ENCODE assay signal across 1 cellular context in genomic region chr7:51276967-51277366, GRCh38.
TF ChIP-seq lines count a peak whose summit lies in the region.

No MANE protein-coding gene starts in this region.

TF ChIP-seq in HepG2, 621 proteins besides CTCF, POLR2A, EP300 and RAD21 (continued from another document):
- no peak for TF ChIP-seq HNF1A (IDR thresholded peaks at IDR 0.05; ENCODE audit: low read depth)
- no peak for TF ChIP-seq HNF1A (CRISPR knock-in tag; IDR thresholded peaks at IDR 0.05; ENCODE audit: borderline replicate concordance)
TF ChIP-seq in HepG2: peak in this region for 1.
